19 cellular contexts compared by ENCODE assay signal in genomic region chrX:100750901-100751300, GRCh38. TPM values are rescaled to one million over a fixed set of nuclear protein-coding genes. Genes with fewer than 3 reads are reported as not detected.
DNase-seq lines count a peak whose midpoint lies in the region; TF ChIP-seq lines count a peak whose summit lies in the region.
"Had no signal": no experiment of that assay in that cellular context is flagged by ENCODE, and none has a peak within 500 bp of the region (broad histone marks: within the 10 kb centered on the region; RNA-seq: fewer than 3 reads in every experiment).

No MANE protein-coding gene starts in this region.

- H3K27me3 ChIP-seq in stomach: peaks cover 0 to 11% (median 0%) of the 10 kb centered on the region in 3 donors
- H3K27me3 ChIP-seq in tibial nerve: peaks cover 0 to 5% of the 10 kb centered on the region in 2 donors
- H3K27me3 ChIP-seq: MG63 had no signal

- H3K27ac ChIP-seq in SK-N-MC: no peak overlapping the region
- H3K27ac ChIP-seq in stomach: no peak overlapping the region
- no peak overlapping the region for H3K27ac ChIP-seq in tibial nerve

- no peak for TF ChIP-seq POLR2A in stomach (IDR thresholded peaks at IDR 0.05)
- TF ChIP-seq POLR2A in tibial nerve (IDR thresholded peaks at IDR 0.05): no peak
- no peak for TF ChIP-seq POLR2A in erythroblast (IDR thresholded peaks at IDR 0.05; ENCODE audit: low read length)

- H3K27ac Mint-ChIP-seq in nephron: peak overlapping the region; percentile 31 to 85 (median 78)
- H3K27ac Mint-ChIP-seq: B cell, IgD-negative memory B cell, T-helper 17 cell had no signal

- H3K4me1 ChIP-seq in stomach (peaks cover 0 to 7% (median 3%) of the 10 kb centered on the region in 4 donors), tibial nerve (peaks cover 0 to 7% (median 0%) of the 10 kb centered on the region in 4 donors)

- intact Hi-C loops in stomach (cut with DNase I; ENCODE audit: low total_unique reads): no loop called here

- no peak for TF ChIP-seq CTCF in LNCaP clone FGC (IDR thresholded peaks at IDR 0.05; ENCODE audit: control insufficient read depth, extremely low read depth, insufficient read depth)
- no peak for TF ChIP-seq CTCF in nephron (IDR thresholded peaks at IDR 0.05; ENCODE audit: unreplicated experiment in 3 of 3)
- TF ChIP-seq CTCF in stomach (IDR thresholded peaks at IDR 0.05): no peak
- no peak for TF ChIP-seq CTCF in tibial nerve (IDR thresholded peaks at IDR 0.05)

- peaks cover 13% of the 10 kb centered on the region for H3K4me1 Mint-ChIP-seq in nephron
- H3K4me1 Mint-ChIP-seq: B cell, CD14-positive monocyte, IgD-negative memory B cell, T-helper 17 cell had no signal

- H3K36me3 ChIP-seq in SK-N-MC (ENCODE audit: insufficient read depth, low read length): no peaks in the 10 kb centered on the region
- H3K36me3 ChIP-seq in stomach: no peaks in the 10 kb centered on the region
- no peaks in the 10 kb centered on the region for H3K36me3 ChIP-seq in tibial nerve
- H3K36me3 ChIP-seq: MG63 had no signal

- H3K9ac ChIP-seq in SK-N-MC (ENCODE audit: insufficient read length): no peak overlapping the region

- H3K27me3 Mint-ChIP-seq in nephron (ENCODE audit: low read depth): peaks cover 6% of the 10 kb centered on the region

- H3K9me3 ChIP-seq in SK-N-MC (ENCODE audit: low read depth, low read length) (no peaks in the 10 kb centered on the region), stomach (no peaks in the 10 kb centered on the region), tibial nerve (no peaks in the 10 kb centered on the region)
- H3K9me3 ChIP-seq: MG63 had no signal

- H3K4me3 ChIP-seq in LNCaP clone FGC (ENCODE audit: low read depth, low read length) (no peak overlapping the region), SK-N-MC (peak overlapping the region; percentile 31; the same call in 1 of the 2 replicates), stomach (no peak overlapping the region), tibial nerve (no peak overlapping the region)
- H3K4me3 ChIP-seq: MG63 had no signal

- TF ChIP-seq EP300 in stomach (IDR thresholded peaks at IDR 0.05): no peak
- TF ChIP-seq EP300 in tibial nerve (IDR thresholded peaks at IDR 0.05): no peak

- DNase-seq in EL: peak; percentile 31
- DNase-seq in LNCaP clone FGC (ENCODE audit: low read depth): peak; percentile 6
- DNase-seq in SK-N-MC (ENCODE audit: low read depth, low spot score): peak; percentile 42
- no peak for DNase-seq in stomach
- no peak for DNase-seq in tibial nerve (ENCODE audit: low spot score in 2 of 2)
- DNase-seq in erythroblast (lab: John Stamatoyannopoulos, UW): no peak
- DNase-seq: H7, MG63, NCI-H1436, NCI-H2029 treated with DMSO at 0.1 percent for 48 hours, NCI-H226, NCI-H524 treated with DMSO at 0.1 percent for 48 hours, OCI-M1, Right ventricle myocardium superior, T-helper 17 cell had no signal

- no peaks in the 10 kb centered on the region for H3K36me3 Mint-ChIP-seq in nephron (ENCODE audit: low read depth)
- H3K36me3 Mint-ChIP-seq: CD14-positive monocyte, IgD-negative memory B cell had no signal

- no peaks in the 10 kb centered on the region for H3K9me3 Mint-ChIP-seq in nephron
- H3K9me3 Mint-ChIP-seq: IgD-negative memory B cell had no signal

- WGBS in stomach, 5 donors: 40 to 60% (median 45%) methylated on average over 1 of the region's 1 CpG
- WGBS in tibial nerve, 2 donors: 40 to 54% methylated on average over 1 of the region's 1 CpG

- no peak overlapping the region for H3K4me3 Mint-ChIP-seq in nephron
- H3K4me3 Mint-ChIP-seq: B cell, CD14-positive monocyte, IgD-negative memory B cell, T-helper 17 cell had no signal

RNA-seq across cellular contexts. Expression of gene SYTL4, which starts 19.0 kb away (rescaled TPM):
- total RNA-seq in stomach (10 to 100 TPM; 10.5 to 27.7 (median 12.5) TPM), tibial nerve (100 to 1,000 TPM in 1 of 4 donors, 10 to 100 TPM in 3; 32.9 to 338 (median 52.6) TPM)
- polyA plus RNA-seq in stomach: 10 to 100 TPM in 1 of 3 donors, 1 to 10 TPM in 2; 4.5 to 23.7 (median 4.6) TPM
- total RNA-seq: B cell had no signal

Comparison
In these comparisons a context has a peak if more than half of its experiments do, and no peak if none do; other contexts are left out.
1. DNase-seq: peak in EL (single experiment), LNCaP clone FGC (single experiment) and SK-N-MC (single experiment); none in stomach (single experiment), tibial nerve (0 of 2) and erythroblast (0 of 2).